Comparison of ENCODE assay signal across 8 cellular contexts in the genomic region with DNA sequence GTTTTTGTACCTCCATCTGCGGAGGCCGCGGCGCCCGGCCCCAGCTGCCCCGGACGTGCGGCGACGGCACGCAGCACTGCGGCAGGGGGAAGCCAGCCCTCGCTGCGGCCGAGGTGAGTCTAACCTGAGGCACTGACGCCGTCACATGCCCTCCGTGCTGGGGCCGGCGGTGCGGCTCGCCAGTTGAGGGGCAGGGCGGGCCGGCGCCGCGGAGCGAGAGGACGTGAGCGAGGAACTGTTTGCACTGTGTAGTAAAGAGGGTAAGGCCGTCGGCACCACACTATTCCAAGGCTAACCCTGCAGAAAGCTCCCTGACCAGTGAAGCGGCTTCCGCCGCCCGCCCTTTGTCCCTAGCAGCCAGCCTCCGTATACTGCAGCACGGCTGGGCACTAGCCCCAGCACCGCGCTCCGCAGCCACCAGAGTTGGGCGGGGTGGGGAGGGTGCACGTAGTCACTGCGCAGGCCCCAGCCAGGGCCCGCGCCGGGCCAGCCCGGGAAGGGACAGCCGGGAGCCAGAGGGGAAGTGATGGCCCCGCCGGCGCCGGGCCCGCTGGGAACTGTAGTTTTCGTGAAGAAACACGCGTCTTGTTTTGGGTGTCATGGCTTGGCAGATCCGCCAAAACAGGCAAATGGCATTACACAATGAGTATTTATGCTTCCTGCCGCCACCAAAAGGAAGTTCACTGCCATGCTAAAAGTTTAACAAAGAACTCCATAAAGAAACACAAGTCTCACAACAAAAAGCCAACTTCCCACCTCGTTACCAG. TPM values are rescaled to one million over a fixed set of nuclear protein-coding genes. Genes with fewer than 3 reads are reported as not detected.
DNase-seq lines count a peak whose midpoint lies in the region; ATAC-seq and TF ChIP-seq lines count a peak whose summit lies in the region.

No MANE protein-coding gene starts in this region.

- TF ChIP-seq POLR2A in esophagus squamous epithelium (IDR thresholded peaks at IDR 0.05) = peak in 3 of 4 donors; percentile 55 to 85 (median 69)

- DNase-seq in DMS53 treated with DMSO at 0.1 percent for 48 hours (lab: John Stamatoyannopoulos, UW; ENCODE audit: unreplicated experiment) = peak; percentile 94
- DNase-seq in KG1 (lab: John Stamatoyannopoulos, UW) = peak; percentile 92
- peak; percentile 90 to 92 for DNase-seq in activated T-cell treated with anti-CD3 and anti-CD28 coated beads, Interleukin-2, amount 50 U/mL, for 48 hours
- peak; percentile 89 for DNase-seq in esophagus squamous epithelium (lab: John Stamatoyannopoulos, UW)
- peak; percentile 96 for DNase-seq in myocyte (ENCODE audit: low read depth)
- DNase-seq in stimulated activated CD8-positive, alpha-beta memory T cell treated with anti-CD3 and anti-CD28 coated beads, Interleukin-7, amount 100 ng/mL, for 24 hours (ENCODE audit: low read depth) = peak; percentile 90

- H3K4me1 ChIP-seq in esophagus squamous epithelium = peaks cover 7 to 62% (median 28%) of the 10 kb centered on the region in 3 donors

- intact Hi-C loops in esophagus squamous epithelium (cut with DNase I) = loop anchor here (5.0 to 10.0 kb wide), 2 partner anchors 81 to 152 kb away; no protein-coding TSS in a partner anchor

- no peaks in the 10 kb centered on the region for H3K27me3 ChIP-seq in esophagus squamous epithelium

- peak overlapping the region; percentile 98 to 100 (median 100) for H3K27ac ChIP-seq in esophagus squamous epithelium

- no peaks in the 10 kb centered on the region for H3K9me3 ChIP-seq in esophagus squamous epithelium

- 0 to 3% methylated on average over 13 to 21 of the region's 60 CpGs for WGBS in esophagus squamous epithelium, 2 donors

- peak; percentile 61 for ATAC-seq in GM21723 (IDR thresholded peaks at IDR 0.05; ENCODE audit: unreplicated experiment)

- H3K36me3 ChIP-seq in esophagus squamous epithelium = peaks cover 0 to 14% (median 0%) of the 10 kb centered on the region in 3 donors

- peak in 2 of 6 experiments; percentile 41 to 42 for TF ChIP-seq CTCF in esophagus squamous epithelium (IDR thresholded peaks at IDR 0.05)

- peak overlapping the region; percentile 78 to 100 (median 90) for H3K4me3 ChIP-seq in esophagus squamous epithelium

TF ChIP-seq in PFSK-1, 5 proteins besides CTCF, POLR2A, EP300 and RAD21:
- TF ChIP-seq POLR2AphosphoS5 (IDR thresholded peaks at IDR 0.05; ENCODE audit: low read depth, low read length) (peak; percentile 97), FOXP2 (optimal IDR thresholded peaks at IDR 0.05; ENCODE audit: borderline replicate concordance, extremely low read depth, extremely low read length, insufficient read depth) (peak; percentile 34), REST (IDR thresholded peaks at IDR 0.05; ENCODE audit: insufficient read depth in 1 of 2, low read depth in 2 of 2, low read length in 2 of 2) (peak in 1 of 2 experiments; percentile 47; a peak in 2 of 4 replicates), SIN3A (IDR thresholded peaks at IDR 0.05; ENCODE audit: borderline replicate concordance, insufficient read depth, low read length) (peak; percentile 90; the same call in 1 of the 2 replicates), TAF1 (IDR thresholded peaks at IDR 0.05; ENCODE audit: borderline replicate concordance, insufficient read depth, low read length) (peak; percentile 70)

RNA-seq across cellular contexts. Expression of gene KANSL1, which starts 0.6 kb away (rescaled TPM):
- polyA plus RNA-seq in PFSK-1 (2012; ENCODE audit: insufficient read length, low read depth) = 30.8 TPM
- total RNA-seq in esophagus squamous epithelium = 10 to 100 TPM; 31.0 to 79.0 (median 51.8) TPM
- 19.3 and 25.2 TPM in 2 replicates for total RNA-seq in myocyte
- polyA plus RNA-seq in myocyte (2012) = 15.4 TPM

Comparison
In these comparisons a context has a peak if more than half of its experiments do, and no peak if none do; other contexts are left out.
1. Peak in every context shown above with its lines: DNase-seq, ATAC-seq, H3K4me3 ChIP-seq and H3K27ac ChIP-seq.